In genomic region chr1:184753093-184753492, GRCh38 we compare ENCODE assay signal across 9 cellular contexts. TPM values are rescaled to one million over a fixed set of nuclear protein-coding genes. Genes with fewer than 3 reads are reported as not detected.
DNase-seq lines count a peak whose midpoint lies in the region; ATAC-seq, FAIRE-seq and TF ChIP-seq lines count a peak whose summit lies in the region.
"Had no signal": no experiment of that assay in that cellular context is flagged by ENCODE, and none has a peak within 500 bp of the region (broad histone marks: within the 10 kb centered on the region; RNA-seq: fewer than 3 reads in every experiment).

No MANE protein-coding gene starts in this region.

- intact Hi-C loops in PC-3 (cut with micrococcal nuclease), result no loop called here

- DNase-seq in PC-3 (no peak), endodermal cell (no peak), small intestine (no peak), iPS-NIHi11 (ENCODE audit: low spot score) (no peak), NCI-H1417 (lab: John Stamatoyannopoulos, UW) (no peak)

- no peaks in the 10 kb centered on the region for H3K9me3 ChIP-seq in PC-3 (ENCODE audit: low read length)
- no peaks in the 10 kb centered on the region for H3K9me3 ChIP-seq in endodermal cell (ENCODE audit: control insufficient read depth, low read length)
- no peaks in the 10 kb centered on the region for H3K9me3 ChIP-seq in parathyroid adenoma (ENCODE audit: control insufficient read depth, low read length)
- H3K9me3 ChIP-seq in small intestine (ENCODE audit: control insufficient read depth, low read depth), result no peaks in the 10 kb centered on the region

- BruUV-seq in PC-3 (replicated peaks; lab: Mats Ljungman, UMichigan), result no TSS peak

- H3F3A ChIP-seq in PC-3 (ENCODE audit: low read length, unreplicated experiment), result no peaks in the 10 kb centered on the region

- H3K27ac Mint-ChIP-seq in endodermal cell, result no peak overlapping the region

- WGBS in endodermal cell (ENCODE audit: insufficient coverage in 1 of 2, insufficient read length in 1 of 2), 2 experiments, result 88 to 100% methylated on average over 2 to 5 of the region's 5 CpGs
- 13 to 41% (median 35%) methylated on average over 5 of the region's 5 CpGs for WGBS in small intestine, 3 donors

- H3K4me2 ChIP-seq in PC-3 (ENCODE audit: low read length) (peak overlapping the region; percentile 92), parathyroid adenoma (ENCODE audit: low read length) (peak overlapping the region; percentile 75)

- FAIRE-seq in small intestine (lab: Jason Lieb, UNC), result no peak

- CTCF ChIA-PET in PC-3 (lab: Charles Lee), result no interaction called here

- peaks cover 9% of the 10 kb centered on the region for H3K4me1 Mint-ChIP-seq in endodermal cell

- ATAC-seq in PC-3 (no peak), HG02973 (IDR thresholded peaks at IDR 0.05; ENCODE audit: unreplicated experiment) (no peak)
- ATAC-seq: esophagus mucosa had no signal

- peak overlapping the region; percentile 97; the same call in 1 of the 2 replicates for H3K9ac ChIP-seq in PC-3 (ENCODE audit: low read length)
- H3K9ac ChIP-seq in endodermal cell (ENCODE audit: extremely low read depth, low read length, poor library complexity, severe bottlenecking), result no peak overlapping the region
- H3K9ac ChIP-seq in parathyroid adenoma, result no peak overlapping the region

- H3K27ac ChIP-seq in PC-3 (ENCODE audit: low read length), result no peak overlapping the region
- no peak overlapping the region for H3K27ac ChIP-seq in endodermal cell (ENCODE audit: low read depth, low read length)
- no peak overlapping the region for H3K27ac ChIP-seq in parathyroid adenoma
- H3K27ac ChIP-seq in small intestine (ENCODE audit: low read depth in 1 of 2, low read length in 1 of 2), result no peak overlapping the region

- TF ChIP-seq CTCF in PC-3 (conservative IDR thresholded peaks at IDR 0.05; ENCODE audit: low read depth, low read length), result no peak
- no peak for TF ChIP-seq CTCF in endodermal cell (conservative IDR thresholded peaks at IDR 0.05)
- no peak for TF ChIP-seq CTCF in parathyroid adenoma (IDR thresholded peaks at IDR 0.05)

- H3K36me3 Mint-ChIP-seq in endodermal cell (ENCODE audit: low read depth), result no peaks in the 10 kb centered on the region

- no peaks in the 10 kb centered on the region for H3K36me3 ChIP-seq in PC-3 (ENCODE audit: low read depth, low read length)
- no peaks in the 10 kb centered on the region for H3K36me3 ChIP-seq in endodermal cell (ENCODE audit: control insufficient read depth, insufficient read depth, low read length)
- no peaks in the 10 kb centered on the region for H3K36me3 ChIP-seq in parathyroid adenoma (ENCODE audit: control insufficient read depth, insufficient read depth, low read length)
- no peaks in the 10 kb centered on the region for H3K36me3 ChIP-seq in small intestine (ENCODE audit: control insufficient read depth in 2 of 2, insufficient read depth in 2 of 2, low read length in 2 of 2)

- H3K4me3 Mint-ChIP-seq in endodermal cell, result peak overlapping the region; percentile 90

- H4K20me1 ChIP-seq in PC-3 (ENCODE audit: low read length), result no peaks in the 10 kb centered on the region

- H2AFZ ChIP-seq in PC-3 (ENCODE audit: low read length) (no peak overlapping the region), parathyroid adenoma (no peak overlapping the region)

- no peaks in the 10 kb centered on the region for H3K9me3 Mint-ChIP-seq in endodermal cell

- H3K4me3 ChIP-seq in GM08714 (ENCODE audit: low read length) (peak overlapping the region; percentile 83; the same call in 1 of the 2 replicates), PC-3 (ENCODE audit: low read length) (peak overlapping the region; percentile 93), endodermal cell (ENCODE audit: low read length) (peak overlapping the region; percentile 94), parathyroid adenoma (ENCODE audit: low read depth, low read length) (peak overlapping the region; percentile 79), small intestine (ENCODE audit: low read depth in 1 of 2, low read length in 2 of 2) (peak overlapping the region in 1 of 2 donors; percentile 98)

- POLR2A ChIA-PET in PC-3 (lab: Charles Lee; ENCODE audit: unreplicated experiment), result no interaction called here

- peaks cover 20% of the 10 kb centered on the region for H3K27me3 Mint-ChIP-seq in endodermal cell (ENCODE audit: insufficient read depth)

- H3K4me1 ChIP-seq in PC-3 (ENCODE audit: insufficient read depth, low read length) (peaks cover 27% of the 10 kb centered on the region), endodermal cell (ENCODE audit: control insufficient read depth, insufficient read depth, low read length) (no peaks in the 10 kb centered on the region), parathyroid adenoma (peaks cover 4% of the 10 kb centered on the region), small intestine (ENCODE audit: control insufficient read depth in 2 of 2, insufficient read depth in 1 of 2, low read depth in 1 of 2, low read length in 1 of 2) (peaks cover 0 to 4% of the 10 kb centered on the region in 2 donors)

- H3K9me2 ChIP-seq in PC-3 (replicated peaks; ENCODE audit: low read length), result no peaks in the 10 kb centered on the region

- no peaks in the 10 kb centered on the region for H3K27me3 ChIP-seq in PC-3 (ENCODE audit: low read length)
- peaks cover 21% of the 10 kb centered on the region for H3K27me3 ChIP-seq in endodermal cell (ENCODE audit: control insufficient read depth, insufficient read depth, low read length, poor library complexity, severe bottlenecking)
- no peaks in the 10 kb centered on the region for H3K27me3 ChIP-seq in parathyroid adenoma (ENCODE audit: control insufficient read depth, insufficient read depth, low read length)
- no peaks in the 10 kb centered on the region for H3K27me3 ChIP-seq in small intestine (ENCODE audit: control insufficient read depth in 2 of 2, insufficient read depth in 2 of 2, low read length in 2 of 2)

- H3K79me2 ChIP-seq in PC-3 (ENCODE audit: low read length) (peaks cover 40% of the 10 kb centered on the region), parathyroid adenoma (no peaks in the 10 kb centered on the region)

RNA-seq across cellular contexts. Expression of gene EDEM3, which starts 1.6 kb away (rescaled TPM):
- total RNA-seq in PC-3 (2014; rRNA removed), result 12.8 and 16.2 TPM in 2 replicates
- total RNA-seq in endodermal cell, result 10 to 100 TPM; 17.0 to 22.0 TPM
- 13.1 TPM for polyA plus RNA-seq in endodermal cell (2013, experiment 1 of 2)
- 12.6 TPM for polyA plus RNA-seq in endodermal cell (2013, experiment 2 of 2)
- 10 to 100 TPM in 2 of 3 donors, 1 to 10 TPM in 1; 9.7 to 16.8 (median 10.7) TPM for polyA plus RNA-seq in small intestine
